ENCODE assay signal across 23 cellular contexts in the genomic region with DNA sequence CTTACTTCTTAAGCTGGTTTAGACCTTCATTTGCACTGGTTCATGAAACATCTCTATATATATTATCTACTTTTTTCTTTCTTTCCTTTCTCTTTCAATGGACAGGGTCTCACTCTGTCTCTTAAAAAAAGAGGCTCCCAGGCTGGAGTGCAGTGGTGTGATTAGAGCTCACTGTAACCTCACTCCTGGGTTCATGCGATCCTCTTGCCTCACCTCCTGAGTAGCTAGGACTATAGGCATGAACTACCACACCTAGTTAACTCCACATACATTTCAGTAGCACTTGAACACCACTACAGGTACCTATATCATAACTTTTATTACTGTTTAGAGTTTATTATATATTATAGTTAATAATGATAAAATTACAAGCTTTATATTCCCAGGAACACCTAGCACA.
DNase-seq lines count a peak whose midpoint lies in the region; ATAC-seq, FAIRE-seq and TF ChIP-seq lines count a peak whose summit lies in the region.
"Had no signal": no experiment of that assay in that cellular context is flagged by ENCODE, and none has a peak within 500 bp of the region (broad histone marks: within the 10 kb centered on the region; RNA-seq: fewer than 3 reads in every experiment).

No MANE protein-coding gene starts in this region.

- H2AFZ ChIP-seq in H1 (ENCODE audit: low read length): no peak overlapping the region

- H4K91ac ChIP-seq in H1 (replicated peaks; ENCODE audit: insufficient read length, low read length): no peak overlapping the region

- FAIRE-seq in H1 (lab: Jason Lieb, UNC): no peak
- FAIRE-seq: A204.1, D721Med, GM12891 had no signal

- H4K20me1 ChIP-seq in H1 (replicated peaks in 1 of 2; ENCODE audit: control insufficient read depth in 1 of 2, insufficient read depth in 2 of 2, low read length in 2 of 2): no peaks in the 10 kb centered on the region
- H4K20me1 ChIP-seq: BLaER1 had no signal

- peak overlapping the region; percentile 94 for H2BK120ac ChIP-seq in H1 (replicated peaks; ENCODE audit: low read depth, low read length)

- H3K4ac ChIP-seq in H1 (replicated peaks; ENCODE audit: insufficient read length, low read depth, low read length): no peak overlapping the region

- TF ChIP-seq CTCF in WTC11 (IDR thresholded peaks at IDR 0.05) (no peak), H1 (IDR thresholded peaks at IDR 0.05; ENCODE audit: control extremely low read depth in 1 of 3, insufficient read depth in 1 of 3, low read depth in 1 of 3, low read length in 3 of 3) (no peak)

- H2BK20ac ChIP-seq in H1 (ENCODE audit: low read length): no peak overlapping the region

- no peak for ATAC-seq in CD4-positive, CD25-positive, alpha-beta regulatory T cell (ENCODE audit: low read depth in 2 of 2)
- ATAC-seq in WTC11 (peak; percentile 56), HG02798 (IDR thresholded peaks at IDR 0.05; ENCODE audit: poor library complexity, unreplicated experiment) (no peak)

- H3K27me3 Mint-ChIP-seq in CD4-positive, CD25-positive, alpha-beta regulatory T cell: no peaks in the 10 kb centered on the region
- H3K27me3 Mint-ChIP-seq in WTC11 (ENCODE audit: low read depth): no peaks in the 10 kb centered on the region
- H3K27me3 Mint-ChIP-seq in immature natural killer cell (ENCODE audit: low read depth in 3 of 3): peaks cover 0 to 2% (median 0%) of the 10 kb centered on the region in 3 donors
- H3K27me3 Mint-ChIP-seq: B cell; CD4-positive, alpha-beta T cell; CD8-positive, alpha-beta memory T cell had no signal

- TF ChIP-seq RAD21 in H1 (IDR thresholded peaks at IDR 0.05 in 1 of 2, conservative IDR thresholded peaks at IDR 0.05 in 1 of 2; ENCODE audit: low read depth in 2 of 2, low read length in 2 of 2): no peak

- no peak overlapping the region for H3K4me3 ChIP-seq in CD4-positive, CD25-positive, alpha-beta regulatory T cell (ENCODE audit: low read depth, low read length)
- H3K4me3 ChIP-seq in HUES48 (ENCODE audit: low read depth, low read length) (no peak overlapping the region), H1 (ENCODE audit: extremely low read depth in 1 of 4, insufficient read depth in 2 of 4, low read depth in 3 of 4, low read length in 4 of 4) (no peak overlapping the region)
- H3K4me3 ChIP-seq: BLaER1, HAP-1 had no signal

- WGBS in H1 (ENCODE audit: extremely low coverage in 1 of 2, insufficient coverage in 1 of 2, insufficient read length in 1 of 2, insufficient replicate concordance in 2 of 2, low coverage in 1 of 2, low lambda C conversion rate in 2 of 2, missing lambda C conversion rate in 1 of 2), 2 experiments: 80% methylated on average over 1 of the region's 1 CpG; no CpG with 5 or more reads in 1 of the 2 experiments

- H3K36me3 Mint-ChIP-seq in CD4-positive, CD25-positive, alpha-beta regulatory T cell: peaks cover 33% of the 10 kb centered on the region
- peaks cover 18% of the 10 kb centered on the region for H3K36me3 Mint-ChIP-seq in WTC11
- peaks cover 14 to 34% (median 26%) of the 10 kb centered on the region in 3 donors for H3K36me3 Mint-ChIP-seq in immature natural killer cell

- peak overlapping the region; percentile 18 to 56; a peak in 2 of 4 replicates for H3K4me2 ChIP-seq in H1 (ENCODE audit: insufficient read depth in 1 of 2, low read depth in 2 of 2, low read length in 2 of 2)
- H3K4me2 ChIP-seq: BLaER1 had no signal

- H3K56ac ChIP-seq in H1 (replicated peaks; ENCODE audit: insufficient read length, low read depth, low read length): no peak overlapping the region

- no peak for TF ChIP-seq POLR2A in H1 (IDR thresholded peaks at IDR 0.05; ENCODE audit: control extremely low read depth in 1 of 2, low read depth in 2 of 2, low read length in 2 of 2)

- H3K14ac ChIP-seq in H1 (ENCODE audit: insufficient read length): no peak overlapping the region

- H3K27ac ChIP-seq in CD4-positive, CD25-positive, alpha-beta regulatory T cell (ENCODE audit: insufficient read depth, low read length, poor library complexity, severe bottlenecking): no peak overlapping the region
- H3K27ac ChIP-seq in HUES48 (ENCODE audit: low read depth, low read length) (peak overlapping the region; percentile 94), H1 (ENCODE audit: low read depth, low read length) (no peak overlapping the region)
- H3K27ac ChIP-seq: 22Rv1, BLaER1, C4-2B had no signal

- TF ChIP-seq EP300 in H1 (IDR thresholded peaks at IDR 0.05; ENCODE audit: borderline replicate concordance in 1 of 2, low read depth in 2 of 2, low read length in 2 of 2): no peak

- CTCF ChIA-PET in WTC11 (lab: Charles Lee) (interaction anchor here (0.8 kb wide), 1 partner anchor 230 kb away, joined by 3 read pairs; no protein-coding TSS in a partner anchor), H1 (lab: Charles Lee; ENCODE audit: partially characterized antibody) (interaction anchor here (0.6 to 1.9 kb wide), 4 partner anchors 12 to 251 kb away, joined by 3 to 5 read pairs (median 3); no protein-coding TSS in a partner anchor)

- H3K18ac ChIP-seq in H1 (ENCODE audit: extremely low read depth, low read length): 0 out of 2 replicates have a peak overlapping the region, but pooled peaks have one; percentile 15

- H3K79me2 ChIP-seq in H1 (ENCODE audit: control insufficient read depth in 1 of 2, insufficient read depth in 2 of 2, low read length in 2 of 2): no peaks in the 10 kb centered on the region

- POLR2A ChIA-PET in WTC11 (lab: Charles Lee) (interaction anchor here (0.9 kb wide), 1 partner anchor 36 kb away, joined by 3 read pairs; no protein-coding TSS in a partner anchor), H1 (lab: Charles Lee; ENCODE audit: partially characterized antibody) (interaction anchor here (0.6 to 1.3 kb wide), 2 partner anchors 27 to 129 kb away, joined by 3 read pairs; no protein-coding TSS in a partner anchor)

- no peak overlapping the region for H2BK5ac ChIP-seq in H1 (ENCODE audit: low read depth, low read length)

- H3K23ac ChIP-seq in H1 (ENCODE audit: insufficient read length): no peak overlapping the region

- peak overlapping the region in 2 of 3 donors; percentile 58 to 78 for H3K27ac Mint-ChIP-seq in CD4-positive, CD25-positive, alpha-beta regulatory T cell
- H3K27ac Mint-ChIP-seq in WTC11 (peak overlapping the region; percentile 81), immature natural killer cell (no peak overlapping the region)
- H3K27ac Mint-ChIP-seq: B cell; CD4-positive, alpha-beta T cell; HFFc6 had no signal

- no peaks in the 10 kb centered on the region for H3K27me3 ChIP-seq in CD4-positive, CD25-positive, alpha-beta regulatory T cell (ENCODE audit: control insufficient read depth, insufficient read depth, low read length)
- H3K27me3 ChIP-seq in HUES48 (ENCODE audit: control insufficient read depth, insufficient read depth, low read length) (no peaks in the 10 kb centered on the region), H1 (replicated peaks in 1 of 4; ENCODE audit: control insufficient read depth in 3 of 4, extremely low read depth in 1 of 4, insufficient read depth in 3 of 4, low read length in 3 of 4) (no peaks in the 10 kb centered on the region)
- H3K27me3 ChIP-seq: BLaER1 had no signal

- H3K79me1 ChIP-seq in H1 (ENCODE audit: low read depth, low read length): no peaks in the 10 kb centered on the region

- no peak overlapping the region for H4K8ac ChIP-seq in H1 (ENCODE audit: extremely low read depth, insufficient read depth, low read length)

- H2AK5ac ChIP-seq in H1 (ENCODE audit: low read depth, low read length): no peak overlapping the region

- no peaks in the 10 kb centered on the region for H3K9me3 Mint-ChIP-seq in CD4-positive, CD25-positive, alpha-beta regulatory T cell
- H3K9me3 Mint-ChIP-seq in WTC11 (no peaks in the 10 kb centered on the region), immature natural killer cell (no peaks in the 10 kb centered on the region)
- H3K9me3 Mint-ChIP-seq: CD4-positive, alpha-beta T cell; CD8-positive, alpha-beta memory T cell; HFFc6 had no signal

- H2BK12ac ChIP-seq in H1 (ENCODE audit: low read depth, low read length): no peak overlapping the region

- peaks cover 0 to 3% (median under 1%) of the 10 kb centered on the region in 4 donors for H3K4me1 Mint-ChIP-seq in CD4-positive, CD25-positive, alpha-beta regulatory T cell
- H3K4me1 Mint-ChIP-seq in WTC11 (peaks cover 33% of the 10 kb centered on the region), immature natural killer cell (no peaks in the 10 kb centered on the region)
- H3K4me1 Mint-ChIP-seq: B cell; CD8-positive, alpha-beta memory T cell had no signal

- H3K9ac ChIP-seq in HUES48 (ENCODE audit: low read depth, low read length) (no peak overlapping the region), H1 (replicated peaks in 1 of 4; ENCODE audit: extremely low read depth in 1 of 4, low read depth in 3 of 4, low read length in 3 of 4) (no peak overlapping the region; a peak in 1 of 7 replicates)
- H3K9ac ChIP-seq: BLaER1 had no signal

- no peaks in the 10 kb centered on the region for H3K23me2 ChIP-seq in H1 (ENCODE audit: low read depth, low read length)

- no peaks in the 10 kb centered on the region for H3K9me3 ChIP-seq in CD4-positive, CD25-positive, alpha-beta regulatory T cell (ENCODE audit: control insufficient read depth in 2 of 2, low read length in 2 of 2)
- H3K9me3 ChIP-seq in HUES48 (ENCODE audit: control insufficient read depth, insufficient read depth, low read length) (no peaks in the 10 kb centered on the region), H1 (ENCODE audit: insufficient read depth in 2 of 2, low read depth in 1 of 2, low read length in 1 of 2) (no peaks in the 10 kb centered on the region)
- H3K9me3 ChIP-seq: BLaER1, HAP-1 had no signal

- H2BK15ac ChIP-seq in H1 (ENCODE audit: low read length): no peak overlapping the region

- H3K4me3 Mint-ChIP-seq in CD4-positive, CD25-positive, alpha-beta regulatory T cell: no peak overlapping the region
- H3K4me3 Mint-ChIP-seq in WTC11 (no peak overlapping the region), immature natural killer cell (no peak overlapping the region)
- H3K4me3 Mint-ChIP-seq: B cell; CD4-positive, alpha-beta T cell; CD8-positive, alpha-beta memory T cell; HFFc6 had no signal

- H3K4me1 ChIP-seq in CD4-positive, CD25-positive, alpha-beta regulatory T cell (ENCODE audit: control insufficient read depth, insufficient read depth, low read length, poor library complexity, severe bottlenecking): no peaks in the 10 kb centered on the region
- H3K4me1 ChIP-seq in HUES48 (ENCODE audit: control insufficient read depth, insufficient read depth, low read length) (peaks cover 23% of the 10 kb centered on the region), H1 (replicated peaks in 1 of 4; ENCODE audit: control insufficient read depth in 3 of 4, insufficient read depth in 4 of 4, low read length in 3 of 4) (peaks cover 0 to 11% (median 2%) of the 10 kb centered on the region in 4 experiments; a peak in 3 of 7 replicates)
- H3K4me1 ChIP-seq: BLaER1 had no signal

- H3K36me3 ChIP-seq in CD4-positive, CD25-positive, alpha-beta regulatory T cell (ENCODE audit: control insufficient read depth, insufficient read depth, low read length): peaks cover 27% of the 10 kb centered on the region
- peaks cover 23% of the 10 kb centered on the region for H3K36me3 ChIP-seq in HUES48 (ENCODE audit: control insufficient read depth, insufficient read depth, low read length)
- H3K36me3 ChIP-seq in H1 (ENCODE audit: control insufficient read depth in 2 of 4, insufficient read depth in 4 of 4, low read length in 3 of 4): peaks cover 0 to 2% (median 0%) of the 10 kb centered on the region in 4 experiments; a peak in 2 of 8 replicates

- H4K5ac ChIP-seq in H1 (ENCODE audit: insufficient read length, low read depth, low read length): no peak overlapping the region

- DNase-seq in CD4-positive, CD25-positive, alpha-beta regulatory T cell: no peak
- DNase-seq in WTC11 (ENCODE audit: low spot score): no peak
- DNase-seq in H1 (ENCODE audit: low read depth in 1 of 2, low spot score in 2 of 2): no peak
- DNase-seq in immature natural killer cell: no peak
- no peak for DNase-seq in HuH-7.5 (ENCODE audit: low spot score)
- DNase-seq in stimulated activated CD4-positive, alpha-beta T cell treated with anti-CD3 and anti-CD28 coated beads, Interleukin-1b, Interleukin-23, amount 100 ng/mL, for 48 hours: no peak
- DNase-seq: CD4-positive, alpha-beta T cell; CD8-positive, alpha-beta memory T cell; DMS 273 treated with DMSO at 0.1 percent for 48 hours; DMS53; DMS79 treated with DMSO at 0.1 percent for 48 hours; GF-D8; HFFc6 had no signal

Comparison
In these comparisons a context has a peak if more than half of its experiments do, and no peak if none do; other contexts are left out.
1. H3K27ac Mint-ChIP-seq: peak in CD4-positive, CD25-positive, alpha-beta regulatory T cell (2 of 3) and WTC11 (single experiment); none in immature natural killer cell (0 of 6).